ENCODE assay signal across 22 cellular contexts in genomic region chr6:12436683-12437082, GRCh38.
"Had no signal": no experiment of that assay in that cellular context is flagged by ENCODE, and none has a peak within 500 bp of the region (broad histone marks: within the 10 kb centered on the region; RNA-seq: fewer than 3 reads in every experiment).

No MANE protein-coding gene starts in this region.

- H3K4me1 ChIP-seq: pancreas, psoas muscle, right atrium auricular region, uterus had no signal

- H3K36me3 ChIP-seq: heart right ventricle, pancreas, right atrium auricular region, uterus had no signal

- H3K4me3 Mint-ChIP-seq: activated CD4-positive, alpha-beta T cell treated with anti-CD3 and anti-CD28 coated beads, Interleukin-2, amount 10 ng/mL, durations not matched to agents 7 days and 5 days; activated CD8-positive, alpha-beta memory T cell treated with anti-CD3 and anti-CD28 coated beads, Interleukin-2, amount 10 ng/mL, durations not matched to agents 7 days and 5 days; activated CD8-positive, alpha-beta T cell treated with anti-CD3 and anti-CD28 coated beads for 36 hours; activated naive CD4-positive, alpha-beta T cell treated with anti-CD3 and anti-CD28 coated beads, Interleukin-2, amount 10 ng/mL, durations not matched to agents 7 days and 5 days; activated naive CD8-positive, alpha-beta T cell treated with anti-CD3 and anti-CD28 coated beads, Interleukin-2, amount 50 U/mL, for 24 hours; natural killer cell; stimulated activated naive B cell treated with anti-CD40 and anti-IgM and Interleukin-4, amounts not matched to agents 10 μg/mL and 1 μg/mL and 100 μg/mL, for 72 hours had no signal

- H3K36me3 Mint-ChIP-seq: activated CD8-positive, alpha-beta memory T cell treated with anti-CD3 and anti-CD28 coated beads, Interleukin-2, amount 10 ng/mL, durations not matched to agents 7 days and 5 days; activated naive CD4-positive, alpha-beta T cell treated with anti-CD3 and anti-CD28 coated beads, Interleukin-2, amount 10 ng/mL, durations not matched to agents 7 days and 5 days; natural killer cell had no signal

- DNase-seq: activated CD4-positive, alpha-beta T cell treated with anti-CD3 and anti-CD28 coated beads, Interleukin-2, amount 10 ng/mL, durations not matched to agents 7 days and 5 days; activated CD4-positive, CD25-positive, alpha-beta regulatory T cell treated with anti-CD3 and anti-CD28 coated beads, Interleukin-2, amount 50 U/mL, for 72 hours; activated CD8-positive, alpha-beta memory T cell treated with anti-CD3 and anti-CD28 coated beads, Interleukin-2, amount 10 ng/mL, durations not matched to agents 7 days and 5 days; activated CD8-positive, alpha-beta T cell treated with anti-CD3 and anti-CD28 coated beads for 36 hours; activated effector memory CD4-positive, alpha-beta T cell treated with anti-CD3 and anti-CD28 coated beads, Interleukin-2, amount 50 U/mL, for 16 hours; activated naive CD4-positive, alpha-beta T cell treated with anti-CD3 and anti-CD28 coated beads, Interleukin-2, amount 10 ng/mL, durations not matched to agents 7 days and 5 days; activated naive CD8-positive, alpha-beta T cell treated with anti-CD3 and anti-CD28 coated beads, Interleukin-2, amount 50 U/mL, for 24 hours; activated T-cell treated with anti-CD3 and anti-CD28 coated beads for 4 hours; cerebellar nuclear complex; cortex of kidney; foreskin fibroblast; heart right ventricle; natural killer cell; pancreas; psoas muscle; stimulated activated CD4-positive, alpha-beta T cell treated with anti-CD3 and anti-CD28 coated beads, Interleukin-2, amount 100 ng/mL, for 24 hours; stimulated activated naive B cell treated with anti-CD40 and anti-IgM and Interleukin-4, amounts not matched to agents 10 μg/mL and 1 μg/mL and 100 μg/mL, for 72 hours; trophoblast cell; uterus had no signal

- H3K27ac ChIP-seq: heart right ventricle, pancreas, psoas muscle, right atrium auricular region, skin epidermis, uterus, VCaP had no signal

- H3K27ac Mint-ChIP-seq: activated CD4-positive, alpha-beta T cell treated with anti-CD3 and anti-CD28 coated beads, Interleukin-2, amount 10 ng/mL, durations not matched to agents 7 days and 5 days; activated CD8-positive, alpha-beta memory T cell treated with anti-CD3 and anti-CD28 coated beads, Interleukin-2, amount 10 ng/mL, durations not matched to agents 7 days and 5 days; activated CD8-positive, alpha-beta T cell treated with anti-CD3 and anti-CD28 coated beads for 36 hours; activated naive CD4-positive, alpha-beta T cell treated with anti-CD3 and anti-CD28 coated beads, Interleukin-2, amount 10 ng/mL, durations not matched to agents 7 days and 5 days; activated naive CD8-positive, alpha-beta T cell treated with anti-CD3 and anti-CD28 coated beads, Interleukin-2, amount 50 U/mL, for 24 hours; natural killer cell; stimulated activated naive B cell treated with anti-CD40 and anti-IgM and Interleukin-4, amounts not matched to agents 10 μg/mL and 1 μg/mL and 100 μg/mL, for 72 hours had no signal

- H3K27me3 ChIP-seq: heart right ventricle, pancreas, right atrium auricular region, uterus had no signal

- H3K4me1 Mint-ChIP-seq: activated naive CD8-positive, alpha-beta T cell treated with anti-CD3 and anti-CD28 coated beads, Interleukin-2, amount 50 U/mL, for 24 hours; natural killer cell; stimulated activated naive B cell treated with anti-CD40 and anti-IgM and Interleukin-4, amounts not matched to agents 10 μg/mL and 1 μg/mL and 100 μg/mL, for 72 hours had no signal

- H3K4me3 ChIP-seq: heart right ventricle, pancreas, psoas muscle, right atrium auricular region, skin epidermis, uterus had no signal

- ATAC-seq: activated CD8-positive, alpha-beta memory T cell treated with anti-CD3 and anti-CD28 coated beads, Interleukin-2, amount 10 ng/mL, durations not matched to agents 7 days and 5 days; activated CD8-positive, alpha-beta T cell treated with anti-CD3 and anti-CD28 coated beads for 36 hours; activated naive CD8-positive, alpha-beta T cell treated with anti-CD3 and anti-CD28 coated beads, Interleukin-2, amount 50 U/mL, for 24 hours; natural killer cell; psoas muscle; stimulated activated naive B cell treated with anti-CD40 and anti-IgM and Interleukin-4, amounts not matched to agents 10 μg/mL and 1 μg/mL and 100 μg/mL, for 72 hours had no signal

- H3K27me3 Mint-ChIP-seq: activated naive CD4-positive, alpha-beta T cell treated with anti-CD3 and anti-CD28 coated beads, Interleukin-2, amount 10 ng/mL, durations not matched to agents 7 days and 5 days had no signal

- H3K9me3 ChIP-seq: pancreas, uterus had no signal

- H3K9me3 Mint-ChIP-seq: activated naive CD8-positive, alpha-beta T cell treated with anti-CD3 and anti-CD28 coated beads, Interleukin-2, amount 50 U/mL, for 24 hours had no signal
